ENCODE assay signal across 8 cellular contexts in the genomic region with DNA sequence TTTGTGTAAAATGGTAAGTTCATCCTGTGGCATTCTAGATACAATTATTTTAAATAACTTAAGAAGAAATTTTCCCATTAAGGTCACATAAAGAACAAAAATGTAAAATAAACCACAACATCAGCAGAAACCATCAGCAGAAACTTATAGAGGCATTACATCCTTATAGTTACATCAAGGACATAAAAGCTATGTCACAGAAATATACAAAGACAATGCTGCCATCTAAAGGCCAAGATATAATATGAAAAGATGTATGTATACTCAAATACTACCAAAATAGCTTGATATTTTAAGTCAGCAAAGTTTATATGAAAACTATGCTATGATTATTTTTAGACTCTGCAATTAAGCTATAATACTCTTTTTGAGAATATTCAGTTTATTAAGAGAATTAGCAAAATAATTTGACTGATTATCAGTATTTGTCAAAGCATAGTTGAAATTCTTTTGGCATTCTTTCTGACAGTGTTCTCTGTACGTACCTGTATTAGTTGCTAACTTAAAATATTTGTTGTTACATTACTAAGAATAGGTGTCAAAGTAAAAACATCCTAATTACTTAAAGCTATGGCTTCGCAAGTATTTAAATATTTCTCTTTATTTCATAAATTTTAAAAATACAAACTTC. TPM values are rescaled to one million over a fixed set of nuclear protein-coding genes. Genes with fewer than 3 reads are reported as not detected.
A peak's percentile ranks its signal among the peaks of the same experiment; 100 is the strongest.
DNase-seq lines count a peak whose midpoint lies in the region; ATAC-seq and TF ChIP-seq lines count a peak whose summit lies in the region.

No MANE protein-coding gene starts in this region.

- CTCF ChIA-PET in PC-3 (lab: Charles Lee) = interaction anchor here (0.5 to 1.1 kb wide), 8 partner anchors 43 to 1097 kb away, joined by 3 to 31 read pairs (median 3); no protein-coding TSS in a partner anchor

- H3K27me3 ChIP-seq in PC-3 (ENCODE audit: low read length) = no peaks in the 10 kb centered on the region

- H3K9me3 ChIP-seq in PC-3 (ENCODE audit: low read length) = no peaks in the 10 kb centered on the region

- no peak overlapping the region for H2AFZ ChIP-seq in PC-3 (ENCODE audit: low read length)

- H3K4me2 ChIP-seq in PC-3 (ENCODE audit: low read length) = no peak overlapping the region

- H3K79me2 ChIP-seq in PC-3 (ENCODE audit: low read length) = no peaks in the 10 kb centered on the region

- no peaks in the 10 kb centered on the region for H4K20me1 ChIP-seq in PC-3 (ENCODE audit: low read length)

- TF ChIP-seq CTCF in PC-3 (conservative IDR thresholded peaks at IDR 0.05; ENCODE audit: low read depth, low read length) = peak; percentile 87

- H3K27ac ChIP-seq in PC-3 (ENCODE audit: low read length) = no peak overlapping the region

- intact Hi-C loops in PC-3 (cut with micrococcal nuclease) = loop anchor here (1.0 to 10.0 kb wide), 5 partner anchors 48 to 771 kb away; a partner anchor contains a TSS

- no peaks in the 10 kb centered on the region for H3K9me2 ChIP-seq in PC-3 (replicated peaks; ENCODE audit: low read length)

- H3F3A ChIP-seq in PC-3 (ENCODE audit: low read length, unreplicated experiment) = no peaks in the 10 kb centered on the region

- H3K36me3 ChIP-seq in PC-3 (ENCODE audit: low read depth, low read length) = no peaks in the 10 kb centered on the region

- no peak for TF ChIP-seq POLR2A in erythroblast (IDR thresholded peaks at IDR 0.05; ENCODE audit: low read length)

- peak; percentile 71 for DNase-seq in DMS 273 (lab: John Stamatoyannopoulos, UW; ENCODE audit: unreplicated experiment)
- peak; percentile 0 for DNase-seq in HS-27A (ENCODE audit: low read depth)
- peak; percentile 77 for DNase-seq in PC-3
- peak; percentile 59 to 65 for DNase-seq in erythroblast (lab: John Stamatoyannopoulos, UW)
- peak; percentile 57 for DNase-seq in pons (ENCODE audit: low spot score)
- DNase-seq in activated CD8-positive, alpha-beta memory T cell treated with anti-CD3 and anti-CD28 coated beads, Interleukin-2, amount 50 U/mL, for 48 hours = no peak
- no peak for DNase-seq in activated CD4-positive, alpha-beta T cell treated with anti-CD3 and anti-CD28 coated beads, Interleukin-2, amount 50 U/mL, for 1 hour

- H3K4me3 ChIP-seq in PC-3 (ENCODE audit: low read length) = no peak overlapping the region

- H3K9ac ChIP-seq in PC-3 (ENCODE audit: low read length) = no peak overlapping the region

- POLR2A ChIA-PET in PC-3 (lab: Charles Lee; ENCODE audit: unreplicated experiment) = interaction anchor here (1.1 kb wide), 1 partner anchor 36 kb away, joined by 3 read pairs; a partner anchor contains a TSS

- ATAC-seq in GM19372 (IDR thresholded peaks at IDR 0.05; ENCODE audit: low read depth, unreplicated experiment) (peak; percentile 84), PC-3 (peak; percentile 88)

- no TSS peak for BruUV-seq in PC-3 (replicated peaks; lab: Mats Ljungman, UMichigan)

- H3K4me1 ChIP-seq in PC-3 (ENCODE audit: insufficient read depth, low read length) = no peaks in the 10 kb centered on the region

RNA-seq across cellular contexts. Expression of a gene that starts 36.2 kb away (rescaled TPM):
- total RNA-seq in PC-3 (2014; rRNA removed) = 8.8 and 10.6 TPM in 2 replicates

Comparison
In these comparisons a context has a peak if more than half of its experiments do, and no peak if none do; other contexts are left out.
1. DNase-seq: peak in DMS 273 (single experiment), HS-27A (single experiment), PC-3 (single experiment), erythroblast (2 of 2) and pons (single experiment); none in activated CD8-positive, alpha-beta memory T cell treated with anti-CD3 and anti-CD28 coated beads, Interleukin-2, amount 50 U/mL, for 48 hours (single experiment) and activated CD4-positive, alpha-beta T cell treated with anti-CD3 and anti-CD28 coated beads, Interleukin-2, amount 50 U/mL, for 1 hour (single experiment).